8 cellular contexts compared by ENCODE assay signal in genomic region chr9:29211681-29212589, GRCh38. TPM values are rescaled to one million over a fixed set of nuclear protein-coding genes. Genes with fewer than 3 reads are reported as not detected.
DNase-seq lines count a peak whose midpoint lies in the region; ATAC-seq, FAIRE-seq and TF ChIP-seq lines count a peak whose summit lies in the region.

No MANE protein-coding gene starts in this region.

- 2 to 7% (median 3%) methylated on average over 22 to 71 of the region's 71 CpGs for WGBS in spleen, 5 donors

- H3K27me3 ChIP-seq in BE2C (peaks cover 17% of the 10 kb centered on the region), spleen (replicated peaks in 1 of 7) (peaks cover 0 to 76% (median 58%) of the 10 kb centered on the region in 7 donors)

- H3K27ac ChIP-seq in spleen: no peak overlapping the region

- no peaks in the 10 kb centered on the region for H3K36me3 Mint-ChIP-seq in brain

- H3K9me3 ChIP-seq in BE2C: no peaks in the 10 kb centered on the region
- no peaks in the 10 kb centered on the region for H3K9me3 ChIP-seq in spleen

- peaks cover 27% of the 10 kb centered on the region for H3K4me1 Mint-ChIP-seq in brain

- DNase-seq in BE2C (peak; percentile 82), NCI-H774 (lab: John Stamatoyannopoulos, UW) (peak; percentile 79), islet precursor cell (peak; percentile 78), spleen (no peak), GM12892 (ENCODE audit: insufficient read length) (no peak)

- H3K9me3 Mint-ChIP-seq in brain: peaks cover 0 to 5% (median 0%) of the 10 kb centered on the region in 5 experiments

- FAIRE-seq in GM12892 (lab: Jason Lieb, UNC): no peak

- TF ChIP-seq CTCF in BE2C (IDR thresholded peaks at IDR 0.05; ENCODE audit: low read depth, low read length): peak; percentile 61
- peak; percentile 74 to 91 for TF ChIP-seq CTCF in brain (conservative IDR thresholded peaks at IDR 0.05)
- TF ChIP-seq CTCF in spleen (IDR thresholded peaks at IDR 0.05 in 8 of 11, conservative IDR thresholded peaks at IDR 0.05 in 3 of 11): peak in 7 of 11 experiments; percentile 21 to 77 (median 62)

- ATAC-seq in GM19035 (IDR thresholded peaks at IDR 0.05; ENCODE audit: unreplicated experiment) (peak; percentile 86), HG03135 (IDR thresholded peaks at IDR 0.05; ENCODE audit: unreplicated experiment) (peak; percentile 96)

- H3K4me1 ChIP-seq in BE2C (no peaks in the 10 kb centered on the region; the same call in 1 of the 2 replicates), spleen (peaks cover 8 to 33% (median 25%) of the 10 kb centered on the region in 6 donors)

- H3K27ac Mint-ChIP-seq in brain: peak overlapping the region in 4 of 5 experiments; percentile 80 to 92 (median 85)

- H3K4me3 Mint-ChIP-seq in brain: peak overlapping the region; percentile 92 to 98 (median 94)

- intact Hi-C loops in spleen (cut with DNase I; ENCODE audit: low total_unique reads): no loop called here

- H3K4me3 ChIP-seq in BE2C (ENCODE audit: low read depth, low read length) (peak overlapping the region; percentile 83), spleen (peak overlapping the region in 6 of 8 donors; percentile 10 to 61 (median 24))

- TF ChIP-seq POLR2A in spleen (IDR thresholded peaks at IDR 0.05): no peak
- no peak for TF ChIP-seq POLR2A in GM12892 (IDR thresholded peaks at IDR 0.05; ENCODE audit: low read depth, low read length)

- H3K27me3 Mint-ChIP-seq in brain: peaks cover 74% of the 10 kb centered on the region

- no peaks in the 10 kb centered on the region for H3K36me3 ChIP-seq in BE2C
- no peaks in the 10 kb centered on the region for H3K36me3 ChIP-seq in spleen

RNA-seq across cellular contexts. Expression of gene LINGO2, which starts 1.5 kb away (rescaled TPM):
- 6.1 TPM for polyA plus RNA-seq in BE2C (2012; ENCODE audit: insufficient read depth, insufficient read length, low read depth)
- polyA plus RNA-seq in brain (ENCODE audit: insufficient read depth, low read depth, low replicate concordance) (5.6 TPM), spleen (under 1 TPM in 2 of 3 donors, not detected in 1; 0.02 to 0.03 TPM)
- under 1 TPM in 2 of 7 donors, not detected in 5; 0.10 to 0.17 TPM for total RNA-seq in spleen
- not detected for polyA plus RNA-seq in GM12892 (2012; ENCODE audit: missing spikeins)

Comparison
In these comparisons a context has a peak if more than half of its experiments do, and no peak if none do; other contexts are left out.
1. DNase-seq: peak in BE2C (single experiment), NCI-H774 (single experiment) and islet precursor cell (single experiment); none in spleen (single experiment) and GM12892 (single experiment).
2. Peak in every context shown above with its lines, with median percentiles within 50 percentile points of each other: CTCF ChIP-seq.